In genomic region chr6:16306334-16306733, GRCh38 we compare ENCODE assay signal across 2 cellular contexts.
TF ChIP-seq lines count a peak whose summit lies in the region.

No MANE protein-coding gene starts in this region.

TF ChIP-seq in GM12878, 131 proteins besides CTCF, POLR2A, EP300 and RAD21:
- TF ChIP-seq CUX1 (IDR thresholded peaks at IDR 0.05; ENCODE audit: insufficient replicate concordance, low read depth, low read length) (no peak), POLR2AphosphoS2 (IDR thresholded peaks at IDR 0.05; ENCODE audit: low read depth, low read length) (no peak), SIN3A (IDR thresholded peaks at IDR 0.05; ENCODE audit: low read depth, low read length) (no peak), SREBF1 (IDR thresholded peaks at IDR 0.05; ENCODE audit: low read length) (no peak), ATF3 (IDR thresholded peaks at IDR 0.05; ENCODE audit: borderline replicate concordance, extremely low read depth, low read depth, low read length) (no peak), ZSCAN29 (IDR thresholded peaks at IDR 0.05) (no peak)

TF ChIP-seq in SK-N-SH treated with all-trans-retinoic acid at 6 μM for 48 hours, 23 proteins besides CTCF, POLR2A, EP300 and RAD21:
- TF ChIP-seq ZNF565 (CRISPR knock-in tag; conservative IDR thresholded peaks at IDR 0.05; ENCODE audit: low read depth) (no peak), ZC3H10 (CRISPR knock-in tag; IDR thresholded peaks at IDR 0.05) (no peak), TOX (CRISPR knock-in tag; IDR thresholded peaks at IDR 0.05; ENCODE audit: borderline replicate concordance) (no peak), SNAI2 (CRISPR knock-in tag; IDR thresholded peaks at IDR 0.05) (no peak), POU6F1 (CRISPR knock-in tag; IDR thresholded peaks at IDR 0.05; ENCODE audit: borderline replicate concordance, low read depth) (no peak), PATZ1 (CRISPR knock-in tag; IDR thresholded peaks at IDR 0.05; ENCODE audit: borderline replicate concordance) (no peak)
TF ChIP-seq in SK-N-SH treated with all-trans-retinoic acid at 6 μM for 48 hours: peak in this region for 0.
